ENCODE assay signal across 10 cellular contexts in the genomic region with DNA sequence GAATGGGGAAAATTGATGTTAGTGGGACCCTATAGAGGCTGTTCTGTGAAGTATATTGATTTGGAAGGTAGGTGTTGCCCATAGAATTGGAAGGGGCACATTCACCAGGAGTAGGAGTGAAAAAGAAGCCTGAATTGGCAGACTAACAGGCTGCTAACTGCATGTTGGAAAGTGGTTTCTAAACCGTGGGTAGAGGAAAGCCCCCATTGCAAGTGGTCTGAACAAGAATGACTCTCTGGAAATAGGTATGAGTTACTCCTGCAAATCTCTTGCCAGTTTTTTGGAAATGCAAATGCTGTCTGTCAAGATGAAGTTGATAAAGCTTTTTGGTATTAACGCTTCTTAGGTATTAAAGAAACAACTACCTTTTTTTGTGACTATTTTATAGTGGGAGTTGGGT. TPM values are rescaled to one million over a fixed set of nuclear protein-coding genes. Genes with fewer than 3 reads are reported as not detected.
A peak's percentile ranks its signal among the peaks of the same experiment; 100 is the strongest.
DNase-seq lines count a peak whose midpoint lies in the region; ATAC-seq, FAIRE-seq and TF ChIP-seq lines count a peak whose summit lies in the region.
"Had no signal": no experiment of that assay in that cellular context is flagged by ENCODE, and none has a peak within 500 bp of the region (broad histone marks: within the 10 kb centered on the region; RNA-seq: fewer than 3 reads in every experiment).

No MANE protein-coding gene starts in this region.

- no peaks in the 10 kb centered on the region for H3K36me3 ChIP-seq in bronchial epithelial cell (ENCODE audit: control insufficient read depth, insufficient read depth, low read length)
- H3K36me3 ChIP-seq in parathyroid adenoma (ENCODE audit: control insufficient read depth, insufficient read depth, low read length) = no peaks in the 10 kb centered on the region

- no peak for FAIRE-seq in bronchial epithelial cell (lab: Jason Lieb, UNC)
- FAIRE-seq: H54, islet of Langerhans had no signal

- H3K4me2 ChIP-seq in parathyroid adenoma (ENCODE audit: low read length) = peak overlapping the region; percentile 11

- no peak overlapping the region for H2AFZ ChIP-seq in parathyroid adenoma

- H3K4me1 ChIP-seq in parathyroid adenoma = no peaks in the 10 kb centered on the region

- DNase-seq in bronchial epithelial cell (ENCODE audit: low read depth) (peak; percentile 19), HuH-7 (ENCODE audit: low spot score) (no peak), putamen (ENCODE audit: low spot score) (no peak)
- DNase-seq: stimulated activated CD4-positive, alpha-beta T cell treated with anti-CD3 and anti-CD28 coated beads, Interleukin-15, amount 100 ng/mL, for 24 hours had no signal

- no peak for TF ChIP-seq CTCF in bronchial epithelial cell (IDR thresholded peaks at IDR 0.05; ENCODE audit: insufficient read depth, low read length, severe bottlenecking)
- TF ChIP-seq CTCF in parathyroid adenoma (IDR thresholded peaks at IDR 0.05) = no peak

- H3K27me3 ChIP-seq in bronchial epithelial cell (ENCODE audit: control insufficient read depth, insufficient read depth, low read length) (no peaks in the 10 kb centered on the region), parathyroid adenoma (ENCODE audit: control insufficient read depth, insufficient read depth, low read length) (no peaks in the 10 kb centered on the region)

- no peaks in the 10 kb centered on the region for H3K9me3 ChIP-seq in parathyroid adenoma (ENCODE audit: control insufficient read depth, low read length)

- no peak overlapping the region for H3K9ac ChIP-seq in parathyroid adenoma

- H3K27ac ChIP-seq in parathyroid adenoma = no peak overlapping the region

- H3K79me2 ChIP-seq in parathyroid adenoma = peaks cover 7% of the 10 kb centered on the region

- H3K4me3 ChIP-seq in GM08714 (ENCODE audit: low read length) = peak overlapping the region; percentile 88
- no peak overlapping the region for H3K4me3 ChIP-seq in bronchial epithelial cell (ENCODE audit: low read depth, low read length)
- H3K4me3 ChIP-seq in parathyroid adenoma (ENCODE audit: low read depth, low read length) = no peak overlapping the region

- ATAC-seq in HG03432 (IDR thresholded peaks at IDR 0.05; ENCODE audit: unreplicated experiment) = peak; percentile 8
- no peak for ATAC-seq in HG03520 (IDR thresholded peaks at IDR 0.05; ENCODE audit: unreplicated experiment)

RNA-seq across cellular contexts. Expression of gene UBE2E1, which starts 3.5 kb away (rescaled TPM):
- 85.4 and 124 TPM in 2 replicates for total RNA-seq in bronchial epithelial cell
